In genomic region chr17:51120739-51121619, GRCh38 we compare ENCODE assay signal across 8 cellular contexts. TPM values are rescaled to one million over a fixed set of nuclear protein-coding genes. Genes with fewer than 3 reads are reported as not detected.
DNase-seq lines count a peak whose midpoint lies in the region; ATAC-seq and TF ChIP-seq lines count a peak whose summit lies in the region.

Gene SPAG9, minus strand, starts transcription at chr17:51120868. Its CDS starts 212 bp downstream, at chr17:51120656.

- no peaks in the 10 kb centered on the region for H3K9me3 Mint-ChIP-seq in endodermal cell

- H3K27me3 ChIP-seq in endodermal cell (ENCODE audit: control insufficient read depth, insufficient read depth, low read length, poor library complexity, severe bottlenecking): no peaks in the 10 kb centered on the region

- ATAC-seq in GM21367 (IDR thresholded peaks at IDR 0.05; ENCODE audit: unreplicated experiment): peak; percentile 55

- H3K27me3 Mint-ChIP-seq in endodermal cell (ENCODE audit: insufficient read depth): no peaks in the 10 kb centered on the region

- no peak for TF ChIP-seq CTCF in endodermal cell (conservative IDR thresholded peaks at IDR 0.05)

- H3K4me1 ChIP-seq in endodermal cell (ENCODE audit: control insufficient read depth, insufficient read depth, low read length) (no peaks in the 10 kb centered on the region), mesodermal cell (ENCODE audit: control insufficient read depth, insufficient read depth, low read length, poor library complexity, severe bottlenecking) (peaks cover 10% of the 10 kb centered on the region)

- DNase-seq in COLO829 (ENCODE audit: low spot score): peak; percentile 99
- peak in 74 of 76 experiments; percentile 24 to 95 (median 86) for DNase-seq in HUDEP-2 (lab: John Stamatoyannopoulos, UW; ENCODE audit: unreplicated experiment in 76 of 76)
- DNase-seq in NOMO-1 treated with dmso at 0.1 percent for 144 hours (lab: John Stamatoyannopoulos, UW; ENCODE audit: unreplicated experiment): peak; percentile 94
- peak; percentile 72 for DNase-seq in activated CD8-positive, alpha-beta memory T cell treated with anti-CD3 and anti-CD28 coated beads, Interleukin-2, amount 50 U/mL, for 1 hour (ENCODE audit: extremely low read depth)
- peak; percentile 99 for DNase-seq in endodermal cell
- DNase-seq in stimulated activated CD8-positive, alpha-beta memory T cell treated with anti-CD3 and anti-CD28 coated beads, Interleukin-15, amount 100 ng/mL, for 24 hours (ENCODE audit: low read depth): peak; percentile 89

- H3K36me3 Mint-ChIP-seq in endodermal cell (ENCODE audit: low read depth): no peaks in the 10 kb centered on the region

- peak within 1 kb of the TSS; percentile 82 for H3K4me3 Mint-ChIP-seq in endodermal cell

- peak within 1 kb of the TSS; percentile 93 for H3K27ac ChIP-seq in endodermal cell (ENCODE audit: low read depth, low read length)
- peak within 1 kb of the TSS; percentile 96 for H3K27ac ChIP-seq in mesodermal cell (ENCODE audit: low read depth, low read length, severe bottlenecking)

- peak within 1 kb of the TSS; percentile 99 for H3K27ac Mint-ChIP-seq in endodermal cell

- H3K4me1 Mint-ChIP-seq in endodermal cell: peaks cover 15% of the 10 kb centered on the region

- H3K9me3 ChIP-seq in endodermal cell (ENCODE audit: control insufficient read depth, low read length) (no peaks in the 10 kb centered on the region), mesodermal cell (ENCODE audit: control insufficient read depth, low read length) (no peaks in the 10 kb centered on the region)

- peak within 1 kb of the TSS; percentile 92 for H3K9ac ChIP-seq in endodermal cell (ENCODE audit: extremely low read depth, low read length, poor library complexity, severe bottlenecking)

- WGBS in endodermal cell (ENCODE audit: insufficient coverage in 1 of 2, insufficient read length in 1 of 2), 2 experiments: 0 to 1% methylated on average over 22 to 65 of the region's 68 CpGs
- 0 to 1% methylated on average over 26 to 47 of the region's 68 CpGs for WGBS in mesodermal cell (ENCODE audit: insufficient coverage in 2 of 2), 2 experiments

- no peaks in the 10 kb centered on the region for H3K36me3 ChIP-seq in endodermal cell (ENCODE audit: control insufficient read depth, insufficient read depth, low read length)
- peaks cover 13% of the 10 kb centered on the region for H3K36me3 ChIP-seq in mesodermal cell (ENCODE audit: control insufficient read depth, insufficient read depth, low read length)

- H3K4me3 ChIP-seq in endodermal cell (ENCODE audit: low read length) (peak within 1 kb of the TSS; percentile 93), mesodermal cell (ENCODE audit: extremely low read depth, insufficient read depth, low read length, poor library complexity, severe bottlenecking) (peak within 1 kb of the TSS; percentile 94)

RNA-seq across cellular contexts. Expression of gene SPAG9, which starts in this region (rescaled TPM):
- total RNA-seq in endodermal cell: 10 to 100 TPM; 64.8 to 77.7 TPM
- polyA plus RNA-seq in endodermal cell (2013, experiment 1 of 2): 140 TPM
- 131 TPM for polyA plus RNA-seq in endodermal cell (2013, experiment 2 of 2)
- 69.2 TPM for polyA plus RNA-seq in mesodermal cell (2013, experiment 1 of 2)
- 78.5 TPM for polyA plus RNA-seq in mesodermal cell (2013, experiment 2 of 2)

Comparison
In these comparisons a context has a peak if more than half of its experiments do, and no peak if none do; other contexts are left out.
1. Peak in every context shown above with its lines: DNase-seq, ATAC-seq, H3K4me3 ChIP-seq and H3K27ac ChIP-seq.